Comparison of ENCODE assay signal across 15 cellular contexts in genomic region chr10:73039635-73040034, GRCh38. TPM values are rescaled to one million over a fixed set of nuclear protein-coding genes. Genes with fewer than 3 reads are reported as not detected.
A peak's percentile ranks its signal among the peaks of the same experiment; 100 is the strongest.
DNase-seq lines count a peak whose midpoint lies in the region; ATAC-seq, FAIRE-seq and TF ChIP-seq lines count a peak whose summit lies in the region.
"Had no signal": no experiment of that assay in that cellular context is flagged by ENCODE, and none has a peak within 500 bp of the region (broad histone marks: within the 10 kb centered on the region; RNA-seq: fewer than 3 reads in every experiment).

No MANE protein-coding gene starts in this region.

- DNase-seq in AG08395 (ENCODE audit: low spot score) (peak; percentile 83), IMR-90 (peak; percentile 84), HepG2 (ENCODE audit: low spot score) (no peak), LoVo (ENCODE audit: low spot score) (no peak), NCI-H146 (lab: John Stamatoyannopoulos, UW) (no peak), adrenal gland (no peak)
- DNase-seq: activated CD4-positive, alpha-beta T cell treated with anti-CD3 and anti-CD28 coated beads for 4 hours; BE2C; H7; mesendoderm; NCI-H446; pancreas; T-cell had no signal

- no peaks in the 10 kb centered on the region for H3K9me3 ChIP-seq in IMR-90 (ENCODE audit: control insufficient read depth, insufficient read depth, low read length)
- H3K9me3 ChIP-seq in HepG2 (ENCODE audit: low read length) = no peaks in the 10 kb centered on the region
- H3K9me3 ChIP-seq in adrenal gland (replicated peaks in 1 of 3) = no peaks in the 10 kb centered on the region
- H3K9me3 ChIP-seq: BE2C, pancreas had no signal

- H3K79me1 ChIP-seq in IMR-90 (ENCODE audit: low read depth in 1 of 2, low read length in 2 of 2) = peaks cover 24 to 34% of the 10 kb centered on the region in 2 experiments

- TF ChIP-seq RAD21 in IMR-90 (IDR thresholded peaks at IDR 0.05; ENCODE audit: low read length) (no peak), HepG2 (CRISPR knock-in tag; IDR thresholded peaks at IDR 0.05) (no peak)

- H4K20me1 ChIP-seq in IMR-90 (ENCODE audit: insufficient read depth, low read length) (peaks cover under 1% of the 10 kb centered on the region; the same call in 1 of the 2 replicates), HepG2 (ENCODE audit: insufficient read depth, low read length) (peaks cover 1% of the 10 kb centered on the region; the same call in 1 of the 2 replicates)

- intact Hi-C loops in IMR-90 (cut with micrococcal nuclease) = no loop called here
- intact Hi-C loops in HepG2 (cut with micrococcal nuclease; ENCODE audit: unreplicated experiment) = no loop called here
- intact Hi-C loops in adrenal gland (cut with DNase I) = no loop called here

- H4K5ac ChIP-seq in IMR-90 (ENCODE audit: low read depth, low read length) = no peak overlapping the region

- WGBS in IMR-90 (ENCODE audit: extremely low coverage in 2 of 2, insufficient read length in 1 of 2), 2 experiments = no CpG with 5 or more reads among the region's 3 CpGs
- 93% methylated on average over 3 of the region's 3 CpGs for WGBS in HepG2 (ENCODE audit: low lambda C conversion rate)
- 71 to 77% (median 74%) methylated on average over 3 of the region's 3 CpGs for WGBS in adrenal gland, 4 donors

- H3K23ac ChIP-seq in IMR-90 (ENCODE audit: low read depth, low read length) = no peak overlapping the region

- H3K27ac ChIP-seq in IMR-90 (ENCODE audit: insufficient read depth, low read length) = peak overlapping the region; percentile 87; the same call in 1 of the 2 replicates
- H3K27ac ChIP-seq in HepG2 (ENCODE audit: extremely low read length, insufficient read depth, low read length) = no peak overlapping the region
- peak overlapping the region in 2 of 5 donors; percentile 31 to 56 for H3K27ac ChIP-seq in adrenal gland
- H3K27ac ChIP-seq: pancreas had no signal

- H2BK20ac ChIP-seq in IMR-90 (ENCODE audit: low read depth, low read length) = no peak overlapping the region

- no peak overlapping the region for H3K9ac ChIP-seq in IMR-90 (ENCODE audit: low read depth, low read length)
- H3K9ac ChIP-seq in HepG2 (ENCODE audit: insufficient read depth, low read depth, low read length) = no peak overlapping the region

- H3K27me3 ChIP-seq in IMR-90 (ENCODE audit: control insufficient read depth, insufficient read depth, low read length) (no peaks in the 10 kb centered on the region), HepG2 (ENCODE audit: control insufficient read depth in 1 of 2, insufficient read depth in 2 of 2, low read length in 2 of 2) (no peaks in the 10 kb centered on the region), adrenal gland (no peaks in the 10 kb centered on the region)
- H3K27me3 ChIP-seq: BE2C, pancreas had no signal

- H3K4me3 ChIP-seq in IMR-90 (ENCODE audit: insufficient read depth, low read depth, low read length) = no peak overlapping the region
- no peak overlapping the region for H3K4me3 ChIP-seq in HepG2 (replicated peaks in 1 of 3; ENCODE audit: insufficient read depth in 1 of 3, low read depth in 2 of 3, low read length in 3 of 3)
- no peak overlapping the region for H3K4me3 ChIP-seq in adrenal gland
- H3K4me3 ChIP-seq: pancreas had no signal

- H2AK9ac ChIP-seq in IMR-90 (replicated peaks; ENCODE audit: low read depth, low read length, poor library complexity) = no peak overlapping the region

- H3K9me1 ChIP-seq in IMR-90 (ENCODE audit: insufficient read depth, low read length) = peaks cover 3% of the 10 kb centered on the region; the same call in 1 of the 2 replicates

- no peak overlapping the region for H3K56ac ChIP-seq in IMR-90 (ENCODE audit: extremely low read depth, insufficient read depth, low read length)

- H3K4me2 ChIP-seq in IMR-90 (ENCODE audit: low read depth, low read length) (no peak overlapping the region), HepG2 (ENCODE audit: low read depth, low read length) (no peak overlapping the region)

- no peak overlapping the region for H2BK15ac ChIP-seq in IMR-90 (ENCODE audit: low read depth, low read length)

- dilution Hi-C loops in IMR-90 (cut with HindIII; ENCODE audit: low sequenced_read_pairs, unreplicated experiment) = no loop called here

- TF ChIP-seq EP300 in HepG2 (IDR thresholded peaks at IDR 0.05; ENCODE audit: low read depth in 2 of 2, low read length in 2 of 2) (no peak), HepG2 (CRISPR knock-in tag; IDR thresholded peaks at IDR 0.05; ENCODE audit: borderline replicate concordance) (no peak)

- H2AK5ac ChIP-seq in IMR-90 (ENCODE audit: low read depth, low read length) = no peak overlapping the region

- H3K4me1 ChIP-seq in IMR-90 (ENCODE audit: control insufficient read depth, insufficient read depth, low read length) = peaks cover 8% of the 10 kb centered on the region; the same call in 1 of the 2 replicates
- H3K4me1 ChIP-seq in HepG2 (ENCODE audit: insufficient read depth, low read length) = no peaks in the 10 kb centered on the region
- peaks cover 10 to 18% of the 10 kb centered on the region in 2 donors for H3K4me1 ChIP-seq in adrenal gland (replicated peaks in 1 of 2)
- H3K4me1 ChIP-seq: BE2C, pancreas had no signal

- H3K14ac ChIP-seq in IMR-90 (replicated peaks; ENCODE audit: low read depth, low read length) = no peak overlapping the region

- no peak overlapping the region for H4K8ac ChIP-seq in IMR-90 (ENCODE audit: low read depth in 2 of 2, low read length in 2 of 2)

- H3K36me3 ChIP-seq in IMR-90 (ENCODE audit: control insufficient read depth, insufficient read depth, low read length) = peaks cover 18% of the 10 kb centered on the region
- H3K36me3 ChIP-seq in HepG2 (replicated peaks in 1 of 2; ENCODE audit: control insufficient read depth in 1 of 2, insufficient read depth in 2 of 2, low read length in 2 of 2) = peaks cover 5 to 50% of the 10 kb centered on the region in 2 experiments; a peak in 4 of 5 replicates
- no peaks in the 10 kb centered on the region for H3K36me3 ChIP-seq in adrenal gland (replicated peaks in 1 of 2)
- H3K36me3 ChIP-seq: pancreas had no signal

- peak overlapping the region; percentile 79 for H2BK5ac ChIP-seq in IMR-90 (ENCODE audit: low read depth, low read length, poor library complexity, severe bottlenecking)

- POLR2A ChIA-PET in IMR-90 (lab: Charles Lee; ENCODE audit: unreplicated experiment) (interaction anchor here (0.6 kb wide), 1 partner anchor 1784 kb away, joined by 3 read pairs; no protein-coding TSS in a partner anchor), HepG2 (lab: Yijun Ruan, JAX) (no interaction called here)

- TF ChIP-seq CTCF in IMR-90 (conservative IDR thresholded peaks at IDR 0.05; ENCODE audit: low read depth, low read length) (no peak), HepG2 (CRISPR knock-in tag; IDR thresholded peaks at IDR 0.05) (no peak), adrenal gland (IDR thresholded peaks at IDR 0.05) (no peak)

- TF ChIP-seq POLR2A in IMR-90 (IDR thresholded peaks at IDR 0.05; ENCODE audit: low read depth, low read length) (no peak), HepG2 (IDR thresholded peaks at IDR 0.05; ENCODE audit: insufficient read depth in 1 of 2, low read depth in 2 of 2, low read length in 2 of 2) (no peak), adrenal gland (IDR thresholded peaks at IDR 0.05) (no peak)

- peak overlapping the region; percentile 21; the same call in 1 of the 2 replicates for H2BK120ac ChIP-seq in IMR-90 (ENCODE audit: low read depth, low read length)

- FAIRE-seq in endometrium (lab: Jason Lieb, UNC) (peak; percentile 79), HepG2 (lab: Jason Lieb, UNC) (no peak)
- FAIRE-seq: pancreas had no signal

- peak; percentile 67 for ATAC-seq in IMR-90 (ENCODE audit: low read depth)
- ATAC-seq in HepG2 = no peak
- no peak for ATAC-seq in GM19452 (IDR thresholded peaks at IDR 0.05; ENCODE audit: unreplicated experiment)
- ATAC-seq: T-cell had no signal

- in situ Hi-C loops in IMR-90 (cut with MboI; ENCODE audit: low sequenced_read_pairs) (no loop called here), HepG2 (cut with HindIII; ENCODE audit: extremely low pct_ligation_motif_present, low pct_unique_long_range_greater_than_20kb) (no loop called here)

- H3K79me2 ChIP-seq in HepG2 (ENCODE audit: insufficient read depth, low read length) = no peaks in the 10 kb centered on the region

- H2AFZ ChIP-seq in IMR-90 (replicated peaks; ENCODE audit: low read length, poor library complexity) (no peak overlapping the region), HepG2 (ENCODE audit: low read length) (no peak overlapping the region)

- CTCF ChIA-PET in IMR-90 (lab: Yijun Ruan, JAX) (interaction anchor here (0.6 kb wide), 2 partner anchors 386 to 678 kb away, joined by 3 read pairs; no protein-coding TSS in a partner anchor), HepG2 (lab: Yijun Ruan, JAX; ENCODE audit: low intra/inter-chr PET ratio, low total read pairs) (no interaction called here)

- 0 out of 2 replicates have a peak overlapping the region, but pooled peaks have one; percentile 21 for H4K91ac ChIP-seq in IMR-90 (ENCODE audit: insufficient read depth, low read depth, low read length)

- no peak overlapping the region for H3K18ac ChIP-seq in IMR-90 (ENCODE audit: low read depth, low read length)

- BruUV-seq in IMR-90 (replicated peaks; lab: Mats Ljungman, UMichigan) = no TSS peak
- no TSS peak for BruUV-seq in HepG2 (replicated peaks; lab: Mats Ljungman, UMichigan)

- peak overlapping the region; percentile 33 for H3K4ac ChIP-seq in IMR-90 (ENCODE audit: low read depth, low read length)

RNA-seq across cellular contexts. Expression of gene P4HA1, which starts 57.0 kb away (rescaled TPM):
- total RNA-seq in IMR-90 (2012; rRNA removed) (241 and 376 TPM in 2 replicates), HepG2 (2016; rRNA removed; fragmentation: Illumina TruSeq; extraction: Trizol) (39.0 and 63.1 TPM in 2 replicates), adrenal gland (100 to 1,000 TPM in 1 of 8 donors, 10 to 100 TPM in 7; 28.2 to 109 (median 52.2) TPM)
- polyA plus RNA-seq in IMR-90 (2012; rRNA removed) (133 and 178 TPM in 2 replicates), HepG2 (2011; rRNA removed) (137 and 196 TPM in 2 replicates), adrenal gland (10 to 100 TPM in 2 of 3 donors, 1 to 10 TPM in 1; 9.2 to 34.7 (median 14.2) TPM)
- polyA plus RNA-seq in IMR-90 (2012; cell fraction: cytosol; rRNA removed) = 23.4 and 30.4 TPM in 2 replicates
- 5.0 and 68.2 TPM in 2 replicates for polyA plus RNA-seq in IMR-90 (2012; cell fraction: nucleus; rRNA removed; ENCODE audit: low replicate concordance)
- 11.3 TPM in 2 replicates for total RNA-seq in HepG2 (2016; cell fraction: cytosol; rRNA removed; fragmentation: Illumina TruSeq; extraction: Trizol; ENCODE audit: low read depth)
- total RNA-seq in HepG2 (2016; cell fraction: insoluble cytoplasmic fraction; rRNA removed; fragmentation: Illumina TruSeq; extraction: Trizol) = 39.0 and 64.4 TPM in 2 replicates
- total RNA-seq in HepG2 (2016; cell fraction: membrane; rRNA removed; fragmentation: Illumina TruSeq; extraction: Trizol) = 21.6 and 25.4 TPM in 2 replicates
- 64.0 and 71.0 TPM in 2 replicates for total RNA-seq in HepG2 (2016; cell fraction: nucleus; rRNA removed; fragmentation: Illumina TruSeq; extraction: Trizol)
- polyA plus RNA-seq in HepG2 (2011; cell fraction: cytosol; rRNA removed) = 76.6 and 126 TPM in 2 replicates
- polyA plus RNA-seq in HepG2 (2011; cell fraction: nucleus; rRNA removed) = 43.9 and 52.6 TPM in 2 replicates
- 219 and 241 TPM in 2 replicates for polyA plus RNA-seq in HepG2 (2012)
- 5.6 and 5.7 TPM in 2 replicates for polyA plus RNA-seq in HepG2 (2016; cell fraction: cytosol; fragmentation: Illumina TruSeq; extraction: Trizol; ENCODE audit: low read depth)
- 28.0 TPM in 2 replicates for polyA plus RNA-seq in HepG2 (2016; cell fraction: insoluble cytoplasmic fraction; fragmentation: Illumina TruSeq; extraction: Trizol; ENCODE audit: low read depth)
- 11.2 and 11.8 TPM in 2 replicates for polyA plus RNA-seq in HepG2 (2016; cell fraction: membrane; fragmentation: Illumina TruSeq; extraction: Trizol; ENCODE audit: low read depth)
- polyA plus RNA-seq in HepG2 (2016; cell fraction: nucleus; fragmentation: Illumina TruSeq; extraction: Trizol; ENCODE audit: insufficient read depth, low read depth) = 59.1 and 61.8 TPM in 2 replicates
- 7.7 and 38.5 TPM in 2 replicates for polyA minus RNA-seq in HepG2 (2011; rRNA and poly(A)+ RNA removed; ENCODE audit: low replicate concordance)
- 92.9 and 99.9 TPM in 2 replicates for polyA minus RNA-seq in HepG2 (2011; cell fraction: cytosol; rRNA and poly(A)+ RNA removed)
- polyA minus RNA-seq in HepG2 (2011; cell fraction: nucleus; rRNA and poly(A)+ RNA removed) = 169 and 183 TPM in 2 replicates

Comparison
In these comparisons a context has a peak if more than half of its experiments do, and no peak if none do; other contexts are left out.
1. DNase-seq: peak in AG08395 (single experiment) and IMR-90 (single experiment); none in HepG2 (single experiment), LoVo (single experiment), NCI-H146 (single experiment) and adrenal gland (0 of 7).